In genomic region chr3:71581451-71581980, GRCh38 we compare ENCODE assay signal across 8 cellular contexts. TPM values are rescaled to one million over a fixed set of nuclear protein-coding genes. Genes with fewer than 3 reads are reported as not detected.
DNase-seq lines count a peak whose midpoint lies in the region; ATAC-seq and TF ChIP-seq lines count a peak whose summit lies in the region.

No MANE protein-coding gene starts in this region.

- H3K27me3 Mint-ChIP-seq in natural killer cell treated with Interleukin-12 subunit alpha and Interleukin-12 subunit beta and Interleukin-15 and Interleukin-18, amount 100 ng/mL, for 72 hours: peaks cover 6 to 7% of the 10 kb centered on the region in 2 donors

- no peaks in the 10 kb centered on the region for H3K36me3 ChIP-seq in tibial artery

- H3K9me3 ChIP-seq in tibial artery: no peaks in the 10 kb centered on the region

- peaks cover 0 to 50% (median 16%) of the 10 kb centered on the region in 4 donors for H3K4me1 ChIP-seq in tibial artery

- peaks cover 29 to 38% of the 10 kb centered on the region in 2 donors for H3K4me1 Mint-ChIP-seq in natural killer cell treated with Interleukin-12 subunit alpha and Interleukin-12 subunit beta and Interleukin-15 and Interleukin-18, amount 100 ng/mL, for 72 hours (ENCODE audit: low read depth in 2 of 2)

- DNase-seq in AG09309 (ENCODE audit: low read depth) (no peak), KBM-7 (peak; percentile 54), fibroblast of peridontal ligament (ENCODE audit: extremely low read depth) (peak; percentile 47), tibial artery (peak; percentile 43 to 73), OCI-M2 (lab: John Stamatoyannopoulos, UW; ENCODE audit: unreplicated experiment) (no peak)
- DNase-seq in activated T-cell treated with anti-CD3 and anti-CD28 coated beads, Interleukin-2, amount 50 U/mL, for 48 hours: peak; percentile 63 to 68
- no peak for DNase-seq in natural killer cell treated with Interleukin-12 subunit alpha and Interleukin-12 subunit beta and Interleukin-15 and Interleukin-18, amount 100 ng/mL, for 72 hours (ENCODE audit: low spot score)

- H3K27me3 ChIP-seq in tibial artery: no peaks in the 10 kb centered on the region

- TF ChIP-seq CTCF in AG09309 (IDR thresholded peaks at IDR 0.05; ENCODE audit: control insufficient read depth, insufficient read depth, low read depth, low read length, missing control alignments): no peak
- no peak for TF ChIP-seq CTCF in tibial artery (IDR thresholded peaks at IDR 0.05)

- H3K9me3 Mint-ChIP-seq in natural killer cell treated with Interleukin-12 subunit alpha and Interleukin-12 subunit beta and Interleukin-15 and Interleukin-18, amount 100 ng/mL, for 72 hours: no peaks in the 10 kb centered on the region

- peak overlapping the region; percentile 96 for H3K4me3 Mint-ChIP-seq in natural killer cell treated with Interleukin-12 subunit alpha and Interleukin-12 subunit beta and Interleukin-15 and Interleukin-18, amount 100 ng/mL, for 72 hours

- ATAC-seq in natural killer cell treated with Interleukin-12 subunit alpha and Interleukin-12 subunit beta and Interleukin-15 and Interleukin-18, amount 100 ng/mL, for 72 hours: peak in 1 of 2 donors; percentile 48
- no peak for ATAC-seq in GM21360 (IDR thresholded peaks at IDR 0.05; ENCODE audit: unreplicated experiment)

- H3K27ac Mint-ChIP-seq in natural killer cell treated with Interleukin-12 subunit alpha and Interleukin-12 subunit beta and Interleukin-15 and Interleukin-18, amount 100 ng/mL, for 72 hours: peak overlapping the region; percentile 74 to 87

- no peaks in the 10 kb centered on the region for H3K36me3 Mint-ChIP-seq in natural killer cell treated with Interleukin-12 subunit alpha and Interleukin-12 subunit beta and Interleukin-15 and Interleukin-18, amount 100 ng/mL, for 72 hours

- intact Hi-C loops in tibial artery (cut with DNase I; ENCODE audit: low total_unique reads): loop anchor here (5.0 to 10.0 kb wide), 5 partner anchors 39 to 867 kb away; no protein-coding TSS in a partner anchor

- in situ Hi-C loops in KBM-7 (cut with MboI; ENCODE audit: low pct_unique_long_range_greater_than_20kb, low sequenced_read_pairs): no loop called here

- peak overlapping the region; percentile 93 to 99 for H3K27ac ChIP-seq in tibial artery

- H3K4me3 ChIP-seq in AG09309 (ENCODE audit: control insufficient read depth, low read depth, low read length) (peak overlapping the region; percentile 95), tibial artery (peak overlapping the region; percentile 75 to 92)

RNA-seq across cellular contexts. Expression of gene FOXP1, which starts 2.0 kb away (rescaled TPM):
- total RNA-seq in natural killer cell treated with Interleukin-12 subunit alpha and Interleukin-12 subunit beta and Interleukin-15 and Interleukin-18, amount 100 ng/mL, for 72 hours: 10 to 100 TPM; 59.7 to 65.4 TPM

Comparison
In these comparisons a context has a peak if more than half of its experiments do, and no peak if none do; other contexts are left out.
1. DNase-seq: peak in KBM-7 (single experiment), activated T-cell treated with anti-CD3 and anti-CD28 coated beads, Interleukin-2, amount 50 U/mL, for 48 hours (2 of 2), fibroblast of peridontal ligament (single experiment) and tibial artery (2 of 2); none in AG09309 (single experiment), natural killer cell treated with Interleukin-12 subunit alpha and Interleukin-12 subunit beta and Interleukin-15 and Interleukin-18, amount 100 ng/mL, for 72 hours (single experiment) and OCI-M2 (single experiment).